In genomic region chr18:55918449-55918848, GRCh38 we compare ENCODE assay signal across 13 cellular contexts.
"Had no signal": no experiment of that assay in that cellular context is flagged by ENCODE, and none has a peak within 500 bp of the region (broad histone marks: within the 10 kb centered on the region; RNA-seq: fewer than 3 reads in every experiment).

No MANE protein-coding gene starts in this region.

- DNase-seq: activated CD4-positive, alpha-beta T cell treated with anti-CD3 and anti-CD28 coated beads for 48 hours; activated naive CD4-positive, alpha-beta T cell; central memory CD4-positive, alpha-beta T cell; cortex of kidney; effector memory CD4-positive, alpha-beta T cell; left ventricle myocardium inferior; mesenchymal stem cell; stomach; uterus had no signal

- H3K36me3 ChIP-seq: left ventricle myocardium inferior, stomach, uterus had no signal

- H3K9me3 ChIP-seq: left ventricle myocardium inferior, stomach, uterus had no signal

- H3K27ac ChIP-seq: epithelial cell of prostate, left ventricle myocardium inferior, parathyroid adenoma, skin epidermis, stomach, uterus had no signal

- H3K4me3 ChIP-seq: left ventricle myocardium inferior, skin epidermis, stomach, uterus had no signal

- H3K9ac ChIP-seq: parathyroid adenoma had no signal

- ATAC-seq: WTC11 had no signal
